3 cellular contexts compared by ENCODE assay signal in the genomic region with DNA sequence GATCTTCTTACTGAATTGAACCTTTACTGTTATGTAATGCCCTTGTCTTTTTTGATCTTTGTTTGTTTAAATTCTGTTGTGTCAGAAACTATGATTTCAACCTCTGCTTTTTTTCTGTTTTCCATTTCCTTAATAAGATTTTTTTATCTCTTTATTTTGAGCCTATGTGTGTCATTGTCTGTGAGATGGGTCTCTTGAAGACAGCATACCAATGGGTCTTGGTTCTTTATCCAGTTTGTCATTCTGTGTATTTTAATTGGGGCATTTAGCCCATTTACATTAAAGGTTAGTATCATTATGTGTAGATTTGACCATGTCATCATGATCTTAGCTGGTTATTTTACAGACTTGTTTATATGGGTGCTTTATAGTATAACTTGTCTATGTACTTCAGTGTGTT.
"Had no signal": no experiment of that assay in that cellular context is flagged by ENCODE, and none has a peak within 500 bp of the region (broad histone marks: within the 10 kb centered on the region; RNA-seq: fewer than 3 reads in every experiment).

No MANE protein-coding gene starts in this region.

- H3K4me3 ChIP-seq: GM12878 had no signal

- DNase-seq: GDM1, GF-D8 had no signal
